In the genomic region with DNA sequence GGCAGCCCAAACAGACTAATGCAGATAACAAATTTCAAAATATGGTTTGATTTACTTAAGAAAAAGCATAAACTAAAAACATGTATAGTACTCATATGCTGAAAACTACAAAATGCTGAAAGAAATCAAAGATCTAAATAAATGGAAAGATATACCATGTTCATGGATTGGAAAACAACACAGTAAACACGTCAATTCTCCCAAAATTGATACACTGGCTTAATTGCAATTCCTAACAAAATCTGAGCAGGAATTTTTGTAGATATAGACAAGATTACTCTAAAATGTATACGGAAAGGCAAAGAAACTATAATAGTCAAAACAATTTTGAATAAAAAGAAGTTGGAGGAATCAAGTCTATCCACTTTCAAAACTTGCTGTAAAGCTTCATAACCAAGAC, we compare ENCODE assay signal across 2 cellular contexts.
TF ChIP-seq lines count a peak whose summit lies in the region.

No MANE protein-coding gene starts in this region.

TF ChIP-seq in K562, 482 proteins besides CTCF, POLR2A, EP300 and RAD21 (continued from another document):
- TF ChIP-seq PRDM10 (IDR thresholded peaks at IDR 0.05; ENCODE audit: partially characterized antibody) (no peak), NFIX (CRISPR knock-in tag; IDR thresholded peaks at IDR 0.05; ENCODE audit: low read depth) (no peak), FOS (IDR thresholded peaks at IDR 0.05; ENCODE audit: extremely low read depth, insufficient read length) (no peak), FOSL1 (tag; conservative IDR thresholded peaks at IDR 0.05) (no peak), E2F3 (CRISPR knock-in tag; IDR thresholded peaks at IDR 0.05) (no peak)
- TF ChIP-seq, protein P1, sequence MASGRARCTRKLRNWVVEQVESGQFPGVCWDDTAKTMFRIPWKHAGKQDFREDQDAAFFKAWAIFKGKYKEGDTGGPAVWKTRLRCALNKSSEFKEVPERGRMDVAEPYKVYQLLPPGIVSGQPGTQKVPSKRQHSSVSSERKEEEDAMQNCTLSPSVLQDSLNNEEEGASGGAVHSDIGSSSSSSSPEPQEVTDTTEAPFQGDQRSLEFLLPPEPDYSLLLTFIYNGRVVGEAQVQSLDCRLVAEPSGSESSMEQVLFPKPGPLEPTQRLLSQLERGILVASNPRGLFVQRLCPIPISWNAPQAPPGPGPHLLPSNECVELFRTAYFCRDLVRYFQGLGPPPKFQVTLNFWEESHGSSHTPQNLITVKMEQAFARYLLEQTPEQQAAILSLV (tag; IDR thresholded peaks at IDR 0.05), result no peak
- TF ChIP-seq, protein P2, sequence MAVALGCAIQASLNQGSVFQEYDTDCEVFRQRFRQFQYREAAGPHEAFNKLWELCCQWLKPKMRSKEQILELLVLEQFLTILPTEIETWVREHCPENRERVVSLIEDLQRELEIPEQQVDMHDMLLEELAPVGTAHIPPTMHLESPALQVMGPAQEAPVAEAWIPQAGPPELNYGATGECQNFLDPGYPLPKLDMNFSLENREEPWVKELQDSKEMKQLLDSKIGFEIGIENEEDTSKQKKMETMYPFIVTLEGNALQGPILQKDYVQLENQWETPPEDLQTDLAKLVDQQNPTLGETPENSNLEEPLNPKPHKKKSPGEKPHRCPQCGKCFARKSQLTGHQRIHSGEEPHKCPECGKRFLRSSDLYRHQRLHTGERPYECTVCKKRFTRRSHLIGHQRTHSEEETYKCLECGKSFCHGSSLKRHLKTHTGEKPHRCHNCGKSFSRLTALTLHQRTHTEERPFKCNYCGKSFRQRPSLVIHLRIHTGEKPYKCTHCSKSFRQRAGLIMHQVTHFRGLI (CRISPR knock-in tag; IDR thresholded peaks at IDR 0.05), result no peak
- TF ChIP-seq, protein P3, sequence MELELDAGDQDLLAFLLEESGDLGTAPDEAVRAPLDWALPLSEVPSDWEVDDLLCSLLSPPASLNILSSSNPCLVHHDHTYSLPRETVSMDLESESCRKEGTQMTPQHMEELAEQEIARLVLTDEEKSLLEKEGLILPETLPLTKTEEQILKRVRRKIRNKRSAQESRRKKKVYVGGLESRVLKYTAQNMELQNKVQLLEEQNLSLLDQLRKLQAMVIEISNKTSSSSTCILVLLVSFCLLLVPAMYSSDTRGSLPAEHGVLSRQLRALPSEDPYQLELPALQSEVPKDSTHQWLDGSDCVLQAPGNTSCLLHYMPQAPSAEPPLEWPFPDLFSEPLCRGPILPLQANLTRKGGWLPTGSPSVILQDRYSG (tag; conservative IDR thresholded peaks at IDR 0.05; ENCODE audit: low read depth), result no peak

TF ChIP-seq in SK-N-SH treated with all-trans-retinoic acid at 6 μM for 48 hours, 23 proteins besides CTCF, POLR2A, EP300 and RAD21 (continued from another document):
- TF ChIP-seq CSRNP3 (CRISPR knock-in tag; IDR thresholded peaks at IDR 0.05) (no peak), TCF4 (CRISPR knock-in tag; IDR thresholded peaks at IDR 0.05; ENCODE audit: borderline replicate concordance) (no peak), ZFP3 (CRISPR knock-in tag; IDR thresholded peaks at IDR 0.05) (no peak), ZNF8 (CRISPR knock-in tag; IDR thresholded peaks at IDR 0.05) (no peak), BACH2 (CRISPR knock-in tag; IDR thresholded peaks at IDR 0.05; ENCODE audit: borderline replicate concordance) (no peak), CSDC2 (CRISPR knock-in tag; IDR thresholded peaks at IDR 0.05) (no peak), OSR1 (CRISPR knock-in tag; IDR thresholded peaks at IDR 0.05) (no peak), ZC3H10 (CRISPR knock-in tag; IDR thresholded peaks at IDR 0.05) (no peak), ESRRG (CRISPR knock-in tag; IDR thresholded peaks at IDR 0.05) (no peak), ZNF565 (CRISPR knock-in tag; conservative IDR thresholded peaks at IDR 0.05; ENCODE audit: low read depth) (no peak)
- TF ChIP-seq, protein P4, sequence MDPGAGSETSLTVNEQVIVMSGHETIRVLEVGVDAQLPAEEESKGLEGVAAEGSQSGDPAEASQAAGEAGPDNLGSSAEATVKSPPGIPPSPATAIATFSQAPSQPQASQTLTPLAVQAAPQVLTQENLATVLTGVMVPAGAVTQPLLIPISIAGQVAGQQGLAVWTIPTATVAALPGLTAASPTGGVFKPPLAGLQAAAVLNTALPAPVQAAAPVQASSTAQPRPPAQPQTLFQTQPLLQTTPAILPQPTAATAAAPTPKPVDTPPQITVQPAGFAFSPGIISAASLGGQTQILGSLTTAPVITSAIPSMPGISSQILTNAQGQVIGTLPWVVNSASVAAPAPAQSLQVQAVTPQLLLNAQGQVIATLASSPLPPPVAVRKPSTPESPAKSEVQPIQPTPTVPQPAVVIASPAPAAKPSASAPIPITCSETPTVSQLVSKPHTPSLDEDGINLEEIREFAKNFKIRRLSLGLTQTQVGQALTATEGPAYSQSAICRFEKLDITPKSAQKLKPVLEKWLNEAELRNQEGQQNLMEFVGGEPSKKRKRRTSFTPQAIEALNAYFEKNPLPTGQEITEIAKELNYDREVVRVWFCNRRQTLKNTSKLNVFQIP (CRISPR knock-in tag; IDR thresholded peaks at IDR 0.05; ENCODE audit: borderline replicate concordance, low read depth), result no peak
